Comparison of ENCODE assay signal across 28 cellular contexts in genomic region chr6:166026586-166027126, GRCh38.
DNase-seq lines count a peak whose midpoint lies in the region; ATAC-seq and TF ChIP-seq lines count a peak whose summit lies in the region.
"Had no signal": no experiment of that assay in that cellular context is flagged by ENCODE, and none has a peak within 500 bp of the region (broad histone marks: within the 10 kb centered on the region; RNA-seq: fewer than 3 reads in every experiment).

No MANE protein-coding gene starts in this region.

- no peak overlapping the region for H3K4me3 ChIP-seq in GM23338
- H3K4me3 ChIP-seq in BE2C (ENCODE audit: low read depth, low read length): no peak overlapping the region
- H3K4me3 ChIP-seq: gastrocnemius medialis, MG63, skin epidermis had no signal

- H3K9me3 Mint-ChIP-seq in GM23338 (peaks cover 11% of the 10 kb centered on the region), glutamatergic neuron (ENCODE audit: unreplicated experiment) (peaks cover 1% of the 10 kb centered on the region)
- H3K9me3 Mint-ChIP-seq: activated T-helper 2 cell treated with anti-CD3 and anti-CD28 coated beads, Interferon-gamma antibody, Interleukin-2, Interleukin-4, amounts not matched to agents 10 μg/mL and 5 μg/mL and 100 μg/mL, durations not matched to agents 14 hours and 24 hours and 36 hours; T-helper 1 cell treated with Interleukin-12 subunit alpha and Interleukin-12 subunit beta and Interleukin-4 antibody, amounts not matched to agents 30 μg/mL and 1 μg/mL, for 36 hours had no signal

- H3K27me3 ChIP-seq in GM23338 (ENCODE audit: insufficient read depth) (no peaks in the 10 kb centered on the region), BE2C (no peaks in the 10 kb centered on the region)
- H3K27me3 ChIP-seq: gastrocnemius medialis, MG63 had no signal

- H3K4me1 Mint-ChIP-seq in GM23338 (peaks cover 7% of the 10 kb centered on the region; the same call in 2 of the 3 replicates), glutamatergic neuron (ENCODE audit: low read depth, unreplicated experiment) (no peaks in the 10 kb centered on the region)
- H3K4me1 Mint-ChIP-seq: activated naive CD8-positive, alpha-beta T cell treated with anti-CD3 and anti-CD28 coated beads for 36 hours; naive thymus-derived CD4-positive, alpha-beta T cell had no signal

- DNase-seq in GM23338 (ENCODE audit: low spot score) (no peak), RPMI7951 (ENCODE audit: low read depth) (peak; percentile 24), glutamatergic neuron (peak; percentile 44), posterior vena cava (ENCODE audit: low spot score) (peak; percentile 63), ACHN (no peak), left lobe of liver (ENCODE audit: low spot score) (no peak), BE2C (no peak)
- no peak for DNase-seq in activated effector memory CD4-positive, alpha-beta T cell treated with Interleukin-2 at 50 U/mL for 16 hours
- DNase-seq: activated CD4-positive, alpha-beta T cell treated with anti-CD3 and anti-CD28 coated beads, Interleukin-2, amount 50 U/mL, for 4 hours; activated CD8-positive, alpha-beta memory T cell treated with anti-CD3 and anti-CD28 coated beads, Interleukin-2, amount 50 U/mL, for 48 hours; activated naive CD8-positive, alpha-beta T cell treated with anti-CD3 and anti-CD28 coated beads for 36 hours; CD8-positive, alpha-beta T cell; effector CD8-positive, alpha-beta T cell; gastrocnemius medialis; MG63; naive thymus-derived CD4-positive, alpha-beta T cell; NCI-H187; NCI-H2227 treated with DMSO at 0.1 percent for 48 hours; NCI-H82; SIG-M5; stimulated activated CD4-positive, alpha-beta T cell treated with anti-CD3 and anti-CD28 coated beads, Interleukin-2, amount 100 ng/mL, for 24 hours; stimulated activated naive CD4-positive, alpha-beta T cell had no signal

- H3K27ac Mint-ChIP-seq in GM23338 (no peak overlapping the region), glutamatergic neuron (ENCODE audit: unreplicated experiment) (no peak overlapping the region)
- H3K27ac Mint-ChIP-seq: activated naive CD8-positive, alpha-beta T cell treated with anti-CD3 and anti-CD28 coated beads for 36 hours; activated T-helper 2 cell treated with anti-CD3 and anti-CD28 coated beads, Interferon-gamma antibody, Interleukin-2, Interleukin-4, amounts not matched to agents 10 μg/mL and 5 μg/mL and 100 μg/mL, durations not matched to agents 14 hours and 24 hours and 36 hours; CD8-positive, alpha-beta T cell; naive thymus-derived CD4-positive, alpha-beta T cell; progenitor cell of endocrine pancreas; T-helper 1 cell treated with Interleukin-12 subunit alpha and Interleukin-12 subunit beta and Interleukin-4 antibody, amounts not matched to agents 30 μg/mL and 1 μg/mL, for 36 hours had no signal

- H3K27ac ChIP-seq in GM23338 (ENCODE audit: low read depth): no peak overlapping the region
- H3K27ac ChIP-seq: gastrocnemius medialis, VCaP had no signal

- peak; percentile 48 for ATAC-seq in GM23338
- ATAC-seq in left lobe of liver: no peak
- ATAC-seq: CD8-positive, alpha-beta T cell; gastrocnemius medialis; HCT116; naive thymus-derived CD4-positive, alpha-beta T cell had no signal

- H3K36me3 ChIP-seq in GM23338 (ENCODE audit: insufficient read depth): no peaks in the 10 kb centered on the region
- no peaks in the 10 kb centered on the region for H3K36me3 ChIP-seq in BE2C
- H3K36me3 ChIP-seq: gastrocnemius medialis, MG63 had no signal

- no peaks in the 10 kb centered on the region for H3K9me3 ChIP-seq in BE2C
- H3K9me3 ChIP-seq: gastrocnemius medialis, MG63 had no signal

- in situ Hi-C loops in ACHN (cut with HindIII; ENCODE audit: low pct_ligation_motif_present, low pct_unique_long_range_greater_than_20kb, low sequenced_read_pairs): no loop called here

- H3K9me2 ChIP-seq in GM23338 (ENCODE audit: insufficient read depth): no peaks in the 10 kb centered on the region

- 0 out of 2 replicates have a peak overlapping the region, but pooled peaks have one; percentile 14 for H2AFZ ChIP-seq in GM23338

- H3K36me3 Mint-ChIP-seq in GM23338 (ENCODE audit: low read depth): 0 out of 3 replicates have a peak, but pooled peaks cover 2% of the 10 kb centered on the region
- H3K36me3 Mint-ChIP-seq in glutamatergic neuron (ENCODE audit: unreplicated experiment): peaks cover 4% of the 10 kb centered on the region
- H3K36me3 Mint-ChIP-seq: activated naive CD8-positive, alpha-beta T cell treated with anti-CD3 and anti-CD28 coated beads for 36 hours; CD8-positive, alpha-beta T cell; naive thymus-derived CD4-positive, alpha-beta T cell had no signal

- intact Hi-C loops in posterior vena cava (cut with DNase I): loop anchor here in 1 of 2 donors (1.0 kb wide), 1 partner anchor 38 kb away; no protein-coding TSS in a partner anchor

- H3K79me2 ChIP-seq in GM23338 (replicated peaks; ENCODE audit: insufficient read depth): no peaks in the 10 kb centered on the region

- no peak overlapping the region for H3K4me2 ChIP-seq in GM23338

- TF ChIP-seq CTCF in GM23338 (conservative IDR thresholded peaks at IDR 0.05; ENCODE audit: low read depth in 2 of 2) (no peak), glutamatergic neuron (IDR thresholded peaks at IDR 0.05; ENCODE audit: partially characterized antibody, unreplicated experiment) (no peak), BE2C (IDR thresholded peaks at IDR 0.05; ENCODE audit: low read depth, low read length) (no peak)

- H3K4me1 ChIP-seq in GM23338 (ENCODE audit: insufficient read depth) (peaks cover 10% of the 10 kb centered on the region), BE2C (peaks cover 10% of the 10 kb centered on the region)
- H3K4me1 ChIP-seq: gastrocnemius medialis had no signal

- H3K4me3 Mint-ChIP-seq in GM23338: no peak overlapping the region
- H3K4me3 Mint-ChIP-seq in glutamatergic neuron (ENCODE audit: unreplicated experiment): no peak overlapping the region
- H3K4me3 Mint-ChIP-seq: activated naive CD8-positive, alpha-beta T cell treated with anti-CD3 and anti-CD28 coated beads for 36 hours; CD8-positive, alpha-beta T cell; naive thymus-derived CD4-positive, alpha-beta T cell; T-helper 1 cell treated with Interleukin-12 subunit alpha and Interleukin-12 subunit beta and Interleukin-4 antibody, amounts not matched to agents 30 μg/mL and 1 μg/mL, for 36 hours had no signal

- H4K20me1 ChIP-seq in GM23338 (replicated peaks; ENCODE audit: insufficient read depth): no peaks in the 10 kb centered on the region

- peaks cover 3% of the 10 kb centered on the region for H3K27me3 Mint-ChIP-seq in GM23338 (ENCODE audit: insufficient read depth, low read depth, poor library complexity)
- H3K27me3 Mint-ChIP-seq in glutamatergic neuron (ENCODE audit: unreplicated experiment): peaks cover 4% of the 10 kb centered on the region

- peaks cover 3% of the 10 kb centered on the region; the same call in 1 of the 2 replicates for H3F3A ChIP-seq in GM23338 (replicated peaks; ENCODE audit: low read depth)

Comparison
In these comparisons a context has a peak if more than half of its experiments do, and no peak if none do; other contexts are left out.
1. DNase-seq: peak in RPMI7951 (single experiment), glutamatergic neuron (single experiment) and posterior vena cava (single experiment); none in GM23338 (single experiment), ACHN (single experiment), left lobe of liver (single experiment), activated effector memory CD4-positive, alpha-beta T cell treated with Interleukin-2 at 50 U/mL for 16 hours (single experiment) and BE2C (single experiment).